10 cellular contexts compared by ENCODE assay signal in genomic region chr14:103136388-103137271, GRCh38. TPM values are rescaled to one million over a fixed set of nuclear protein-coding genes. Genes with fewer than 3 reads are reported as not detected.
DNase-seq lines count a peak whose midpoint lies in the region; ATAC-seq and TF ChIP-seq lines count a peak whose summit lies in the region.
"Had no signal": no experiment of that assay in that cellular context is flagged by ENCODE, and none has a peak within 500 bp of the region (broad histone marks: within the 10 kb centered on the region; RNA-seq: fewer than 3 reads in every experiment).

No MANE protein-coding gene starts in this region.

- TF ChIP-seq CTCF in RWPE2 (IDR thresholded peaks at IDR 0.05; ENCODE audit: poor library complexity, severe bottlenecking) (peak; percentile 7), fibroblast of mammary gland (conservative IDR thresholded peaks at IDR 0.05; ENCODE audit: control insufficient read depth, insufficient read depth, low read depth, low read length) (no peak)

- no peak overlapping the region for H3K14ac ChIP-seq in trophoblast cell (ENCODE audit: low read length)

- H2BK12ac ChIP-seq in trophoblast cell (ENCODE audit: low read length) = no peak overlapping the region

- H3K79me1 ChIP-seq in trophoblast cell (ENCODE audit: low read length) = peaks cover 25% of the 10 kb centered on the region

- H3K4me2 ChIP-seq in trophoblast cell (ENCODE audit: low read length) = no peak overlapping the region

- H2BK120ac ChIP-seq in trophoblast cell (ENCODE audit: insufficient read depth, low read length, poor library complexity) = no peak overlapping the region

- H3K36me3 ChIP-seq in RWPE2 (ENCODE audit: low read depth) (peaks cover 6% of the 10 kb centered on the region), trophoblast cell (ENCODE audit: control insufficient read depth in 1 of 2, insufficient read depth in 2 of 2, low read length in 2 of 2) (peaks cover 8 to 9% of the 10 kb centered on the region in 2 experiments)

- H3K9ac ChIP-seq in trophoblast cell (ENCODE audit: low read length) = no peak overlapping the region

- no peak overlapping the region for H2AK5ac ChIP-seq in trophoblast cell (ENCODE audit: low read length)

- DNase-seq in EL (peak; percentile 81), RWPE2 (ENCODE audit: low spot score) (peak; percentile 85), fibroblast of mammary gland (ENCODE audit: low read depth) (peak; percentile 66), trophoblast cell (peak; percentile 70 to 75), COLO829 (ENCODE audit: low spot score) (no peak), DMS53 treated with DMSO at 0.1 percent for 48 hours (lab: John Stamatoyannopoulos, UW; ENCODE audit: unreplicated experiment) (no peak)
- no peak for DNase-seq in activated CD4-positive, CD25-positive, alpha-beta regulatory T cell treated with anti-CD3 and anti-CD28 coated beads, Interleukin-2, amount 50 U/mL, for 72 hours
- DNase-seq in stimulated activated CD4-positive, alpha-beta T cell treated with anti-CD3 and anti-CD28 coated beads, Interleukin-2, amount 100 ng/mL, for 24 hours = no peak
- DNase-seq: activated CD4-positive, alpha-beta memory T cell treated with anti-CD3 and anti-CD28 coated beads, Interleukin-2, amount 10 ng/mL, durations not matched to agents 7 days and 5 days had no signal

- no peak overlapping the region for H3K18ac ChIP-seq in trophoblast cell (ENCODE audit: low read length)

- H4K12ac ChIP-seq in trophoblast cell (ENCODE audit: low read depth, low read length) = no peak overlapping the region

- H3K9me3 ChIP-seq in RWPE2 (ENCODE audit: severe bottlenecking) = no peaks in the 10 kb centered on the region
- peaks cover 3% of the 10 kb centered on the region for H3K9me3 ChIP-seq in trophoblast cell (ENCODE audit: insufficient read depth, low read depth, low read length)

- H3K27ac ChIP-seq in RWPE2 (ENCODE audit: poor library complexity, severe bottlenecking) (peak overlapping the region; percentile 81), trophoblast cell (ENCODE audit: low read depth, low read length) (peak overlapping the region; percentile 31)

- H3K4me1 ChIP-seq in RWPE2 (ENCODE audit: insufficient read depth, poor library complexity, severe bottlenecking) (peaks cover 16% of the 10 kb centered on the region), trophoblast cell (ENCODE audit: control insufficient read depth in 1 of 2, insufficient read depth in 2 of 2, low read length in 2 of 2) (peaks cover 28 to 38% of the 10 kb centered on the region in 2 experiments)

- H3K4me3 ChIP-seq in RWPE2 (ENCODE audit: severe bottlenecking) (no peak overlapping the region), fibroblast of mammary gland (ENCODE audit: control insufficient read depth, low read depth, low read length) (no peak overlapping the region), trophoblast cell (ENCODE audit: low read depth, low read length) (no peak overlapping the region)
- H3K4me3 ChIP-seq: dorsolateral prefrontal cortex had no signal

- no peak overlapping the region for H3K23ac ChIP-seq in trophoblast cell (ENCODE audit: low read length)

- H4K8ac ChIP-seq in trophoblast cell (ENCODE audit: low read depth, low read length) = peak overlapping the region; percentile 42

- no peak overlapping the region for H2AFZ ChIP-seq in trophoblast cell (ENCODE audit: insufficient read depth, low read length, poor library complexity)

- H2BK5ac ChIP-seq in trophoblast cell (ENCODE audit: low read depth, low read length, poor library complexity) = no peak overlapping the region

- peak overlapping the region; percentile 21 for H4K91ac ChIP-seq in trophoblast cell (ENCODE audit: low read depth, low read length)

- H3K27me3 ChIP-seq in RWPE2 (ENCODE audit: insufficient read depth, poor library complexity, severe bottlenecking) (no peaks in the 10 kb centered on the region), trophoblast cell (ENCODE audit: insufficient read depth, low read length) (no peaks in the 10 kb centered on the region)

- no peak overlapping the region for H3K4ac ChIP-seq in trophoblast cell (ENCODE audit: low read depth, low read length)

- WGBS in trophoblast cell (ENCODE audit: extremely low coverage, insufficient coverage, insufficient read length) = no CpG with 5 or more reads among the region's 20 CpGs

- peak; percentile 89 for ATAC-seq in RWPE2 (ENCODE audit: low read depth)

- H3K79me2 ChIP-seq in trophoblast cell (ENCODE audit: control insufficient read depth, insufficient read depth, low read length, poor library complexity) = peaks cover 4% of the 10 kb centered on the region

RNA-seq across cellular contexts. Expression of gene TNFAIP2, which starts 13.4 kb away (rescaled TPM):
- polyA plus RNA-seq in trophoblast cell (2013) = 185 and 205 TPM in 2 replicates

RNA-seq across cellular contexts. Expression of gene EXOC3L4, which starts 42.1 kb away (rescaled TPM):
- 0.11 and 0.22 TPM in 2 replicates for polyA plus RNA-seq in trophoblast cell (2013)

RNA-seq across cellular contexts. Expression of gene LBHD2, which starts 52.6 kb away (rescaled TPM):
- polyA plus RNA-seq in trophoblast cell (2013) = 0.30 and 0.39 TPM in 2 replicates

Comparison
In these comparisons a context has a peak if more than half of its experiments do, and no peak if none do; other contexts are left out.
1. DNase-seq: peak in EL (single experiment), RWPE2 (single experiment), fibroblast of mammary gland (single experiment) and trophoblast cell (2 of 2); none in activated CD4-positive, CD25-positive, alpha-beta regulatory T cell treated with anti-CD3 and anti-CD28 coated beads, Interleukin-2, amount 50 U/mL, for 72 hours (single experiment), COLO829 (single experiment), stimulated activated CD4-positive, alpha-beta T cell treated with anti-CD3 and anti-CD28 coated beads, Interleukin-2, amount 100 ng/mL, for 24 hours (0 of 2) and DMS53 treated with DMSO at 0.1 percent for 48 hours (single experiment).